Comparison of ENCODE assay signal across 17 cellular contexts in genomic region chr12:94053676-94054075, GRCh38.
DNase-seq lines count a peak whose midpoint lies in the region; ATAC-seq, FAIRE-seq and TF ChIP-seq lines count a peak whose summit lies in the region.
"Had no signal": no experiment of that assay in that cellular context is flagged by ENCODE, and none has a peak within 500 bp of the region (broad histone marks: within the 10 kb centered on the region; RNA-seq: fewer than 3 reads in every experiment).

No MANE protein-coding gene starts in this region.

- 62% methylated on average over 2 of the region's 2 CpGs for WGBS in liver
- 83% methylated on average over 2 of the region's 2 CpGs for WGBS in HepG2 (ENCODE audit: low lambda C conversion rate)
- 82% methylated on average over 2 of the region's 2 CpGs for WGBS in hepatocyte (ENCODE audit: low lambda C conversion rate, missing lambda C conversion rate)

- H3K79me2 ChIP-seq in HepG2 (ENCODE audit: insufficient read depth, low read length) (no peaks in the 10 kb centered on the region), hepatocyte (no peaks in the 10 kb centered on the region)

- H3K4me1 ChIP-seq in liver (ENCODE audit: control insufficient read depth in 4 of 4, insufficient read depth in 4 of 4, low read length in 3 of 4) = no peaks in the 10 kb centered on the region
- peaks cover 32% of the 10 kb centered on the region for H3K4me1 ChIP-seq in HepG2 (ENCODE audit: insufficient read depth, low read length)
- no peaks in the 10 kb centered on the region for H3K4me1 ChIP-seq in hepatocyte (ENCODE audit: insufficient read depth)
- peaks cover 5% of the 10 kb centered on the region for H3K4me1 ChIP-seq in mucosa of descending colon (ENCODE audit: low read depth)
- H3K4me1 ChIP-seq: BLaER1 had no signal

- intact Hi-C loops in HepG2 (cut with micrococcal nuclease; ENCODE audit: unreplicated experiment) (no loop called here), mucosa of descending colon (cut with DNase I, micrococcal nuclease) (no loop called here)

- no peak overlapping the region for H2AFZ ChIP-seq in HepG2 (ENCODE audit: low read length)
- H2AFZ ChIP-seq in hepatocyte = no peak overlapping the region
- H2AFZ ChIP-seq: GM23338 had no signal

- H4K20me1 ChIP-seq in HepG2 (ENCODE audit: insufficient read depth, low read length) = no peaks in the 10 kb centered on the region
- no peaks in the 10 kb centered on the region for H4K20me1 ChIP-seq in hepatocyte (ENCODE audit: insufficient read depth, poor library complexity, severe bottlenecking)
- H4K20me1 ChIP-seq: BLaER1 had no signal

- no TSS peak for BruUV-seq in HepG2 (replicated peaks; lab: Mats Ljungman, UMichigan)

- no peaks in the 10 kb centered on the region for H3K9me3 ChIP-seq in liver (ENCODE audit: control insufficient read depth in 4 of 4, low read length in 3 of 4)
- H3K9me3 ChIP-seq in HepG2 (ENCODE audit: low read length) = no peaks in the 10 kb centered on the region
- H3K9me3 ChIP-seq in hepatocyte (ENCODE audit: low read depth) = no peaks in the 10 kb centered on the region
- no peaks in the 10 kb centered on the region for H3K9me3 ChIP-seq in mucosa of descending colon

- no peak for TF ChIP-seq EP300 in HepG2 (IDR thresholded peaks at IDR 0.05; ENCODE audit: low read depth in 2 of 2, low read length in 2 of 2)
- TF ChIP-seq EP300 in HepG2 (CRISPR knock-in tag; IDR thresholded peaks at IDR 0.05; ENCODE audit: borderline replicate concordance) = no peak

- POLR2A ChIA-PET in HepG2 (lab: Yijun Ruan, JAX) = no interaction called here

- FAIRE-seq in HepG2 (lab: Jason Lieb, UNC) = no peak

- TF ChIP-seq CTCF in liver (IDR thresholded peaks at IDR 0.05; ENCODE audit: low read depth, low read length, missing input control) (no peak), HepG2 (CRISPR knock-in tag; IDR thresholded peaks at IDR 0.05) (no peak), hepatocyte (IDR thresholded peaks at IDR 0.05; ENCODE audit: poor library complexity) (no peak), mucosa of descending colon (IDR thresholded peaks at IDR 0.05) (no peak)

- H3K27me3 ChIP-seq in liver (ENCODE audit: control insufficient read depth in 4 of 4, insufficient read depth in 4 of 4, low read length in 3 of 4) (no peaks in the 10 kb centered on the region), HepG2 (ENCODE audit: control insufficient read depth in 1 of 2, insufficient read depth in 2 of 2, low read length in 2 of 2) (no peaks in the 10 kb centered on the region; a peak in 1 of 5 replicates), hepatocyte (no peaks in the 10 kb centered on the region)
- H3K27me3 ChIP-seq: BLaER1 had no signal

- TF ChIP-seq POLR2A in HepG2 (IDR thresholded peaks at IDR 0.05; ENCODE audit: insufficient read depth in 1 of 2, low read depth in 2 of 2, low read length in 2 of 2) = no peak

- in situ Hi-C loops in HepG2 (cut with HindIII; ENCODE audit: extremely low pct_ligation_motif_present, low pct_unique_long_range_greater_than_20kb) = no loop called here

- DNase-seq in HepG2 (ENCODE audit: low spot score) (no peak), hepatocyte (ENCODE audit: low spot score) (peak; percentile 21), mucosa of descending colon (peak in 1 of 3 donors; percentile 44), DMS153 (lab: John Stamatoyannopoulos, UW) (no peak), cerebellar cortex (ENCODE audit: low spot score) (no peak), NCI-H2171 treated with DMSO at 0.1 percent for 48 hours (lab: John Stamatoyannopoulos, UW) (no peak)
- DNase-seq: 8988T; AML-193; Caco-2; CD8-positive, alpha-beta memory T cell; DMS53; GF-D8 had no signal

- H3K4me3 ChIP-seq in liver (ENCODE audit: low read depth in 1 of 3, low read length in 3 of 3) (no peak overlapping the region), HepG2 (replicated peaks in 1 of 3; ENCODE audit: insufficient read depth in 1 of 3, low read depth in 2 of 3, low read length in 3 of 3) (no peak overlapping the region), hepatocyte (no peak overlapping the region), mucosa of descending colon (no peak overlapping the region)
- H3K4me3 ChIP-seq: BLaER1, GM23338, HAP-1 had no signal

- ATAC-seq in HepG2 (no peak), mucosa of descending colon (peak; percentile 87), GM21619 (IDR thresholded peaks at IDR 0.05; ENCODE audit: unreplicated experiment) (no peak)

- no peaks in the 10 kb centered on the region for H3K9me2 ChIP-seq in hepatocyte (replicated peaks; ENCODE audit: insufficient read depth)

- H3K36me3 ChIP-seq in liver (ENCODE audit: control insufficient read depth in 4 of 4, insufficient read depth in 3 of 4, low read depth in 1 of 4, low read length in 3 of 4) = no peaks in the 10 kb centered on the region
- no peaks in the 10 kb centered on the region for H3K36me3 ChIP-seq in HepG2 (replicated peaks in 1 of 2; ENCODE audit: control insufficient read depth in 1 of 2, insufficient read depth in 2 of 2, low read length in 2 of 2)
- no peaks in the 10 kb centered on the region for H3K36me3 ChIP-seq in hepatocyte (replicated peaks; ENCODE audit: insufficient read depth, low read depth)
- H3K36me3 ChIP-seq in mucosa of descending colon (ENCODE audit: low read depth) = no peaks in the 10 kb centered on the region
- H3K36me3 ChIP-seq: BLaER1, HAP-1 had no signal

- H3K4me2 ChIP-seq in HepG2 (ENCODE audit: low read depth, low read length) (no peak overlapping the region), hepatocyte (no peak overlapping the region)
- H3K4me2 ChIP-seq: BLaER1, GM23338 had no signal

- CTCF ChIA-PET in HepG2 (lab: Yijun Ruan, JAX; ENCODE audit: low intra/inter-chr PET ratio, low total read pairs) = no interaction called here

- H3K27ac ChIP-seq in liver (ENCODE audit: low read depth in 1 of 2, low read length in 2 of 2) (no peak overlapping the region), HepG2 (ENCODE audit: extremely low read length, insufficient read depth, low read length) (no peak overlapping the region), hepatocyte (peak overlapping the region; percentile 61)
- H3K27ac ChIP-seq: BLaER1 had no signal

- no peak overlapping the region for H3K9ac ChIP-seq in liver (ENCODE audit: low read depth in 1 of 2, low read length in 2 of 2)
- no peak overlapping the region for H3K9ac ChIP-seq in HepG2 (ENCODE audit: insufficient read depth, low read depth, low read length)
- H3K9ac ChIP-seq: BLaER1 had no signal

- TF ChIP-seq RAD21 in liver (IDR thresholded peaks at IDR 0.05) = no peak
- no peak for TF ChIP-seq RAD21 in HepG2 (CRISPR knock-in tag; IDR thresholded peaks at IDR 0.05)

TF ChIP-seq in liver, 16 proteins besides CTCF, POLR2A, EP300 and RAD21:
- peak; percentile 21 to 31 for TF ChIP-seq HNF4A (conservative IDR thresholded peaks at IDR 0.05)
- no peak for TF ChIP-seq YY1 (IDR thresholded peaks at IDR 0.05)
- no peak for TF ChIP-seq GABPA (IDR thresholded peaks at IDR 0.05 in 1 of 2, conservative IDR thresholded peaks at IDR 0.05 in 1 of 2)
TF ChIP-seq in liver: peak in this region for 1.

TF ChIP-seq in HepG2, 621 proteins besides CTCF, POLR2A, EP300 and RAD21:
- TF ChIP-seq GPN1 (CRISPR knock-in tag; IDR thresholded peaks at IDR 0.05; ENCODE audit: borderline replicate concordance) (no peak), ZNF496 (CRISPR knock-in tag; IDR thresholded peaks at IDR 0.05; ENCODE audit: insufficient replicate concordance) (no peak), MZF1 (CRISPR knock-in tag; IDR thresholded peaks at IDR 0.05; ENCODE audit: borderline replicate concordance) (no peak), FOSL1 (CRISPR knock-in tag; IDR thresholded peaks at IDR 0.05; ENCODE audit: borderline replicate concordance) (no peak), ZNF713 (CRISPR knock-in tag; IDR thresholded peaks at IDR 0.05) (no peak), SMAD3 (CRISPR knock-in tag; IDR thresholded peaks at IDR 0.05) (no peak), MBNL3 (CRISPR knock-in tag; conservative IDR thresholded peaks at IDR 0.05) (no peak), POLR2AphosphoS5 (IDR thresholded peaks at IDR 0.05; ENCODE audit: low read depth, low read length) (no peak), ZNF552 (CRISPR knock-in tag; IDR thresholded peaks at IDR 0.05; ENCODE audit: borderline replicate concordance) (no peak), CEBPG (CRISPR knock-in tag; IDR thresholded peaks at IDR 0.05) (no peak), ELF1 (CRISPR knock-in tag; IDR thresholded peaks at IDR 0.05) (no peak), KLF13 (CRISPR knock-in tag; IDR thresholded peaks at IDR 0.05) (no peak), NCOA2 (CRISPR knock-in tag; IDR thresholded peaks at IDR 0.05) (no peak), TBX2 (CRISPR knock-in tag; IDR thresholded peaks at IDR 0.05; ENCODE audit: borderline replicate concordance) (no peak), ZFAT (CRISPR knock-in tag; conservative IDR thresholded peaks at IDR 0.05) (no peak)
